ENCODE assay signal across 1 cellular context in the genomic region with DNA sequence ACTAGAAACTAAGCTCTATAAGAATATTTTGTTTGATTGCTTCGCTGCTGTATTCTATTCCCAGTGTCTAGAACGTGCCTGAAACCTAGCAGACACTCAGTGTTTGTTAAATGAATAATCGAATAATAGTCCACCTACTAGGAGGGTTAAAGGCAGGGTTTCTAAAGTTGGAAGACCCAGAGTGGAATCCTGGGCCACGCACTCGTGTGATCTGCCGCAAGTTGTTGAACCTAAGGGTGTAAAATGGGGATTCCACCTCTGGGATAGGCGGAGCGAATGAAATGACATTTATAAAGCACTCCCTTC.
TF ChIP-seq lines count a peak whose summit lies in the region.

No MANE protein-coding gene starts in this region.

TF ChIP-seq in WTC11, 78 proteins besides CTCF, POLR2A, EP300 and RAD21 (continued from another document):
- no peak for TF ChIP-seq HMGXB4 (CRISPR knock-in tag; IDR thresholded peaks at IDR 0.05)
- TF ChIP-seq, protein P1, sequence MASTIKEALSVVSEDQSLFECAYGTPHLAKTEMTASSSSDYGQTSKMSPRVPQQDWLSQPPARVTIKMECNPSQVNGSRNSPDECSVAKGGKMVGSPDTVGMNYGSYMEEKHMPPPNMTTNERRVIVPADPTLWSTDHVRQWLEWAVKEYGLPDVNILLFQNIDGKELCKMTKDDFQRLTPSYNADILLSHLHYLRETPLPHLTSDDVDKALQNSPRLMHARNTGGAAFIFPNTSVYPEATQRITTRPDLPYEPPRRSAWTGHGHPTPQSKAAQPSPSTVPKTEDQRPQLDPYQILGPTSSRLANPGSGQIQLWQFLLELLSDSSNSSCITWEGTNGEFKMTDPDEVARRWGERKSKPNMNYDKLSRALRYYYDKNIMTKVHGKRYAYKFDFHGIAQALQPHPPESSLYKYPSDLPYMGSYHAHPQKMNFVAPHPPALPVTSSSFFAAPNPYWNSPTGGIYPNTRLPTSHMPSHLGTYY (CRISPR knock-in tag; IDR thresholded peaks at IDR 0.05), result no peak
- TF ChIP-seq ATF3 (CRISPR knock-in tag; conservative IDR thresholded peaks at IDR 0.05), result no peak
- TF ChIP-seq RELA (CRISPR knock-in tag; IDR thresholded peaks at IDR 0.05; ENCODE audit: borderline replicate concordance), result no peak
- no peak for TF ChIP-seq NR3C1 (CRISPR knock-in tag; conservative IDR thresholded peaks at IDR 0.05; ENCODE audit: low read depth)
